Comparison of ENCODE assay signal across 17 cellular contexts in genomic region chr6:39901670-39902069, GRCh38.
"Had no signal": no experiment of that assay in that cellular context is flagged by ENCODE, and none has a peak within 500 bp of the region (broad histone marks: within the 10 kb centered on the region; RNA-seq: fewer than 3 reads in every experiment).

No MANE protein-coding gene starts in this region.

- H3K36me3 Mint-ChIP-seq: immature natural killer cell; naive thymus-derived CD4-positive, alpha-beta T cell had no signal

- H3K4me3 Mint-ChIP-seq: activated naive CD8-positive, alpha-beta T cell treated with anti-CD3 and anti-CD28 coated beads, Interleukin-2, amount 50 U/mL, for 24 hours; immature natural killer cell; naive thymus-derived CD4-positive, alpha-beta T cell; stimulated activated naive CD8-positive, alpha-beta T cell treated with anti-CD3 and anti-CD28 coated beads, Interleukin-15, amount 100 ng/mL, for 72 hours had no signal

- H3K9me3 Mint-ChIP-seq: activated naive CD8-positive, alpha-beta T cell treated with anti-CD3 and anti-CD28 coated beads, Interleukin-2, amount 50 U/mL, for 24 hours; naive thymus-derived CD4-positive, alpha-beta T cell; stimulated activated naive CD8-positive, alpha-beta T cell treated with anti-CD3 and anti-CD28 coated beads, Interleukin-15, amount 100 ng/mL, for 72 hours had no signal

- ATAC-seq: activated naive CD8-positive, alpha-beta T cell treated with anti-CD3 and anti-CD28 coated beads, Interleukin-2, amount 50 U/mL, for 24 hours; left colon; naive thymus-derived CD4-positive, alpha-beta T cell; stimulated activated naive CD8-positive, alpha-beta T cell treated with anti-CD3 and anti-CD28 coated beads, Interleukin-15, amount 100 ng/mL, for 72 hours had no signal

- H3K27ac Mint-ChIP-seq: activated naive CD8-positive, alpha-beta T cell treated with anti-CD3 and anti-CD28 coated beads, Interleukin-2, amount 50 U/mL, for 24 hours; immature natural killer cell; naive thymus-derived CD4-positive, alpha-beta T cell; progenitor cell of endocrine pancreas had no signal

- DNase-seq: activated CD4-positive, alpha-beta T cell treated with anti-CD3 and anti-CD28 coated beads, Interleukin-2, amount 50 U/mL, for 4 hours; activated CD4-positive, CD25-positive, alpha-beta regulatory T cell treated with anti-CD3 and anti-CD28 coated beads, Interleukin-2, amount 50 U/mL, for 72 hours; activated naive CD4-positive, alpha-beta T cell; activated naive CD8-positive, alpha-beta T cell treated with anti-CD3 and anti-CD28 coated beads, Interleukin-2, amount 50 U/mL, for 24 hours; activated T-cell treated with anti-CD3 and anti-CD28 coated beads, Interleukin-2, amount 50 U/mL, for 48 hours; central memory CD4-positive, alpha-beta T cell; cortex of kidney; glutamatergic neuron; immature natural killer cell; left colon; naive thymus-derived CD4-positive, alpha-beta T cell; nucleus accumbens; stimulated activated CD4-positive, alpha-beta T cell treated with anti-CD3 and anti-CD28 coated beads, Interleukin-15, amount 100 ng/mL, for 24 hours; stimulated activated CD4-positive, alpha-beta T cell treated with anti-CD3 and anti-CD28 coated beads, Interleukin-4, amount 100 ng/mL, for 4 hours; stimulated activated naive CD8-positive, alpha-beta T cell treated with anti-CD3 and anti-CD28 coated beads, Interleukin-15, amount 100 ng/mL, for 72 hours; T-helper 9 cell had no signal

- H3K4me1 Mint-ChIP-seq: activated naive CD8-positive, alpha-beta T cell treated with anti-CD3 and anti-CD28 coated beads, Interleukin-2, amount 50 U/mL, for 24 hours; immature natural killer cell; naive thymus-derived CD4-positive, alpha-beta T cell; stimulated activated naive CD8-positive, alpha-beta T cell treated with anti-CD3 and anti-CD28 coated beads, Interleukin-15, amount 100 ng/mL, for 72 hours had no signal
